8 cellular contexts compared by ENCODE assay signal in the genomic region with DNA sequence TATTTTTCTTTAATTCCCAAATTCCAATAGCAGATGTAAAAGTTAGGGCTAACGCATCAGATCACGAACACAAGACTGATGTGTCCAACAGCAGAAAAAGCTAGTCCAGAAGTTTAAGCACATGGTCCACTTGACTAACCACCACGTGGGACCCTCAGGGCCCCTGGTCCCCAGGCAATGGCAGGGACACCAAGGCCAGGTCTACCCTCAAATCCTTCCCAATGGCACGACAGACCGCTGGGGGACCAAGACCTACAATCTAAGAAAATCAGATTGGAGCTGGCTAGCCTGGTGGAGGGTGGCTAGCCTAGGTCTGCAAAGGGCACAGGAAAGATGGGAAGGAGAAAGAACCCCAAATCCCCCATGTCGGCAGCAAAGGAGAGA. TPM values are rescaled to one million over a fixed set of nuclear protein-coding genes. Genes with fewer than 3 reads are reported as not detected.
DNase-seq lines count a peak whose midpoint lies in the region; ATAC-seq, FAIRE-seq and TF ChIP-seq lines count a peak whose summit lies in the region.

No MANE protein-coding gene starts in this region.

- TF ChIP-seq POLR2A in adrenal gland (IDR thresholded peaks at IDR 0.05), result no peak

- H3K4me3 Mint-ChIP-seq in activated naive CD4-positive, alpha-beta T cell treated with anti-CD3 and anti-CD28 coated beads, Interleukin-2, amount 10 ng/mL, durations not matched to agents 7 days and 5 days, result peak overlapping the region; percentile 92
- peak overlapping the region; percentile 91 for H3K4me3 Mint-ChIP-seq in memory B cell

- H3K4me1 ChIP-seq in adrenal gland (replicated peaks in 1 of 2), result peaks cover 17 to 61% of the 10 kb centered on the region in 2 donors

- no peaks in the 10 kb centered on the region for H3K9me3 ChIP-seq in adrenal gland (replicated peaks in 1 of 3)

- CTCF ChIA-PET in activated naive CD4-positive, alpha-beta T cell treated with anti-CD3 and anti-CD28 coated beads, Interleukin-2, amount 10 ng/mL, durations not matched to agents 7 days and 5 days (lab: Charles Lee), result interaction anchor here (0.6 to 5.6 kb wide), 20 partner anchors 9 to 227 kb away, joined by 3 to 38 read pairs (median 6); a partner anchor contains a TSS

- H3K27me3 Mint-ChIP-seq in activated naive CD4-positive, alpha-beta T cell treated with anti-CD3 and anti-CD28 coated beads, Interleukin-2, amount 10 ng/mL, durations not matched to agents 7 days and 5 days, result peaks cover 29% of the 10 kb centered on the region
- H3K27me3 Mint-ChIP-seq in memory B cell, result no peaks in the 10 kb centered on the region

- H3K27me3 ChIP-seq in adrenal gland, result no peaks in the 10 kb centered on the region

- ATAC-seq in memory B cell (ENCODE audit: low read depth) (no peak), HG03354 (IDR thresholded peaks at IDR 0.05; ENCODE audit: poor library complexity, severe bottlenecking, unreplicated experiment) (no peak)

- in situ Hi-C loops in astrocyte of the spinal cord (cut with HindIII; ENCODE audit: low sequenced_read_pairs), result no loop called here

- TF ChIP-seq CTCF in astrocyte of the spinal cord (IDR thresholded peaks at IDR 0.05; ENCODE audit: low read depth, low read length), result no peak
- no peak for TF ChIP-seq CTCF in adrenal gland (IDR thresholded peaks at IDR 0.05)

- peaks cover 10% of the 10 kb centered on the region for H3K36me3 Mint-ChIP-seq in activated naive CD4-positive, alpha-beta T cell treated with anti-CD3 and anti-CD28 coated beads, Interleukin-2, amount 10 ng/mL, durations not matched to agents 7 days and 5 days
- H3K36me3 Mint-ChIP-seq in memory B cell, result peaks cover 7% of the 10 kb centered on the region

- peaks cover 32% of the 10 kb centered on the region for H3K4me1 Mint-ChIP-seq in activated naive CD4-positive, alpha-beta T cell treated with anti-CD3 and anti-CD28 coated beads, Interleukin-2, amount 10 ng/mL, durations not matched to agents 7 days and 5 days
- peaks cover 31% of the 10 kb centered on the region for H3K4me1 Mint-ChIP-seq in memory B cell

- H3K27ac Mint-ChIP-seq in activated naive CD4-positive, alpha-beta T cell treated with anti-CD3 and anti-CD28 coated beads, Interleukin-2, amount 10 ng/mL, durations not matched to agents 7 days and 5 days, result peak overlapping the region; percentile 86
- peak overlapping the region; percentile 90 for H3K27ac Mint-ChIP-seq in memory B cell

- FAIRE-seq in urothelium cell line (lab: Jason Lieb, UNC), result peak; percentile 56

- H3K4me3 ChIP-seq in astrocyte of the spinal cord (ENCODE audit: low read depth, low read length), result peak overlapping the region; percentile 74
- peak overlapping the region in 1 of 4 donors; percentile 94 for H3K4me3 ChIP-seq in adrenal gland

- intact Hi-C loops in adrenal gland (cut with DNase I), result no loop called here

- peaks cover 0 to 12% of the 10 kb centered on the region in 2 donors for H3K36me3 ChIP-seq in adrenal gland (replicated peaks in 1 of 2)

- peak overlapping the region in 2 of 5 donors; percentile 6 to 86 for H3K27ac ChIP-seq in adrenal gland

- H3K9me3 Mint-ChIP-seq in activated naive CD4-positive, alpha-beta T cell treated with anti-CD3 and anti-CD28 coated beads, Interleukin-2, amount 10 ng/mL, durations not matched to agents 7 days and 5 days, result no peaks in the 10 kb centered on the region
- H3K9me3 Mint-ChIP-seq in memory B cell, result no peaks in the 10 kb centered on the region

- WGBS in adrenal gland, 4 donors, result 45 to 63% (median 58%) methylated on average over 3 to 6 of the region's 6 CpGs

- DNase-seq in activated naive CD4-positive, alpha-beta T cell treated with anti-CD3 and anti-CD28 coated beads, Interleukin-2, amount 10 ng/mL, durations not matched to agents 7 days and 5 days, result no peak
- no peak for DNase-seq in activated naive CD4-positive, alpha-beta T cell treated with anti-CD3 and anti-CD28 coated beads, Interleukin-2, amount 50 U/mL, for 16 hours
- DNase-seq in astrocyte of the spinal cord (ENCODE audit: low read depth, low spot score), result no peak
- DNase-seq in memory B cell (ENCODE audit: low spot score in 2 of 2), result no peak
- no peak for DNase-seq in urothelium cell line (ENCODE audit: low spot score)
- no peak for DNase-seq in adrenal gland
- DNase-seq in D341Med (ENCODE audit: low spot score), result no peak

RNA-seq across cellular contexts. Expression of a gene that starts 1.5 kb away (rescaled TPM):
- total RNA-seq in adrenal gland, result 10 to 100 TPM; 19.1 to 62.2 (median 25.9) TPM
- polyA plus RNA-seq in adrenal gland, result 100 to 1,000 TPM in 1 of 3 donors, 10 to 100 TPM in 1, 1 to 10 TPM in 1; 5.4 to 167 (median 49.8) TPM

RNA-seq across cellular contexts. Expression of a gene that starts 13.4 kb away (rescaled TPM):
- total RNA-seq in adrenal gland, result 10 to 100 TPM in 7 of 8 donors, 1 to 10 TPM in 1; 8.7 to 60.9 (median 34.2) TPM
- polyA plus RNA-seq in adrenal gland, result 10 to 100 TPM; 24.8 to 48.5 (median 27.1) TPM

RNA-seq across cellular contexts. Expression of a gene that starts 19.0 kb away (rescaled TPM):
- total RNA-seq in adrenal gland, result 100 to 1,000 TPM; 152 to 365 (median 297) TPM
- polyA plus RNA-seq in adrenal gland, result 100 to 1,000 TPM; 105 to 139 (median 105) TPM

RNA-seq across cellular contexts. Expression of a gene that starts 27.7 kb away (rescaled TPM):
- not detected for total RNA-seq in adrenal gland
- under 1 TPM in 1 of 3 donors, not detected in 2; 0.10 TPM for polyA plus RNA-seq in adrenal gland

RNA-seq across cellular contexts. Expression of a gene that starts 36.3 kb away (rescaled TPM):
- total RNA-seq in adrenal gland, result 1 to 10 TPM in 3 of 8 donors, not detected in 5; 1.9 to 3.8 (median 2.4) TPM
- 1 to 10 TPM in 2 of 3 donors, under 1 TPM in 1; 0.64 to 5.1 (median 2.5) TPM for polyA plus RNA-seq in adrenal gland
